ENCODE assay signal across 9 cellular contexts in genomic region chr6:145028144-145028818, GRCh38.
A peak's percentile ranks its signal among the peaks of the same experiment; 100 is the strongest.
DNase-seq lines count a peak whose midpoint lies in the region; ATAC-seq and TF ChIP-seq lines count a peak whose summit lies in the region.
"Had no signal": no experiment of that assay in that cellular context is flagged by ENCODE, and none has a peak within 500 bp of the region (broad histone marks: within the 10 kb centered on the region; RNA-seq: fewer than 3 reads in every experiment).

No MANE protein-coding gene starts in this region.

- no peak overlapping the region for H3K4me3 Mint-ChIP-seq in activated T-helper 17 cell treated with anti-CD3 and anti-CD28 coated beads, Interleukin-2, amount 50 U/mL, for 72 hours
- H3K4me3 Mint-ChIP-seq: stimulated activated naive CD8-positive, alpha-beta T cell treated with anti-CD3 and anti-CD28 coated beads, Interleukin-15, Interleukin-2, amounts not matched to agents 100 ng/mL and 50 ng/mL, for 24 hours had no signal

- H3K4me3 ChIP-seq in HEK293 (ENCODE audit: low read depth, low read length) (no peak overlapping the region), NB4 (ENCODE audit: low read depth, low read length) (no peak overlapping the region)

- H3K9me3 Mint-ChIP-seq in activated T-helper 17 cell treated with anti-CD3 and anti-CD28 coated beads, Interleukin-2, amount 50 U/mL, for 72 hours, result no peaks in the 10 kb centered on the region
- H3K9me3 Mint-ChIP-seq: stimulated activated naive CD8-positive, alpha-beta T cell treated with anti-CD3 and anti-CD28 coated beads, Interleukin-15, Interleukin-2, amounts not matched to agents 100 ng/mL and 50 ng/mL, for 24 hours had no signal

- no peak overlapping the region for H3K27ac ChIP-seq in HEK293 (ENCODE audit: extremely low read depth, low read depth, low read length)

- no peaks in the 10 kb centered on the region for H3K4me1 Mint-ChIP-seq in activated T-helper 17 cell treated with anti-CD3 and anti-CD28 coated beads, Interleukin-2, amount 50 U/mL, for 72 hours

- DNase-seq in Right ventricle myocardium inferior (ENCODE audit: missing footprints) (no peak), left cardiac atrium (no peak), NB4 (ENCODE audit: low read depth) (peak; percentile 55), inferior parietal cortex (ENCODE audit: extremely low spot score) (peak; percentile 61)
- no peak for DNase-seq in activated T-cell treated with anti-CD3 and anti-CD28 coated beads, Interleukin-2, amount 50 U/mL, for 48 hours

- peak; percentile 46 for ATAC-seq in Right ventricle myocardium inferior
- no peak for ATAC-seq in left cardiac atrium
- peak; percentile 63 for ATAC-seq in activated T-helper 17 cell treated with anti-CD3 and anti-CD28 coated beads, Interleukin-2, amount 50 U/mL, for 72 hours (replicated peaks)
- ATAC-seq in HG03095 (IDR thresholded peaks at IDR 0.05; ENCODE audit: unreplicated experiment), result no peak

- TF ChIP-seq CTCF in HEK293 (tag by site-specific recombination; IDR thresholded peaks at IDR 0.05) (peak; percentile 23; the same call in 1 of the 2 replicates), NB4 (IDR thresholded peaks at IDR 0.05; ENCODE audit: low read depth, low read length) (peak; percentile 45)

- no peaks in the 10 kb centered on the region for H3K36me3 ChIP-seq in HEK293 (ENCODE audit: control insufficient read depth in 2 of 2, insufficient read depth in 1 of 2, low read length in 2 of 2)

- POLR2A ChIA-PET in HEK293 (lab: Yijun Ruan, JAX), result no interaction called here

- H3K27me3 Mint-ChIP-seq in activated T-helper 17 cell treated with anti-CD3 and anti-CD28 coated beads, Interleukin-2, amount 50 U/mL, for 72 hours, result peaks cover 27% of the 10 kb centered on the region

- H3K36me3 Mint-ChIP-seq in activated T-helper 17 cell treated with anti-CD3 and anti-CD28 coated beads, Interleukin-2, amount 50 U/mL, for 72 hours (ENCODE audit: low read depth), result no peaks in the 10 kb centered on the region

- H3K9me3 ChIP-seq in HEK293 (ENCODE audit: control insufficient read depth, insufficient read depth, low read depth, low read length), result no peaks in the 10 kb centered on the region

- no peaks in the 10 kb centered on the region for H3K4me1 ChIP-seq in HEK293 (ENCODE audit: control insufficient read depth, insufficient read depth, low read length)

- TF ChIP-seq POLR2A in NB4 (IDR thresholded peaks at IDR 0.05; ENCODE audit: extremely low read depth, insufficient read length), result no peak

- CTCF ChIA-PET in HEK293 (lab: Yijun Ruan, JAX), result interaction anchor here (0.6 to 1.5 kb wide), 9 partner anchors 14 to 1523 kb away, joined by 3 to 20 read pairs (median 3); no protein-coding TSS in a partner anchor

- H3K27ac Mint-ChIP-seq in activated T-helper 17 cell treated with anti-CD3 and anti-CD28 coated beads, Interleukin-2, amount 50 U/mL, for 72 hours, result no peak overlapping the region
- H3K27ac Mint-ChIP-seq: stimulated activated naive CD8-positive, alpha-beta T cell treated with anti-CD3 and anti-CD28 coated beads, Interleukin-15, Interleukin-2, amounts not matched to agents 100 ng/mL and 50 ng/mL, for 24 hours had no signal

- intact Hi-C loops in Right ventricle myocardium inferior (cut with DNase I) (loop anchor here (10.0 kb wide), 1 partner anchor 443 kb away; no protein-coding TSS in a partner anchor), left cardiac atrium (cut with DNase I) (loop anchor here in 1 of 2 donors (10.0 kb wide), 1 partner anchor 443 kb away; no protein-coding TSS in a partner anchor)

TF ChIP-seq in HEK293, 187 proteins besides CTCF, POLR2A, EP300 and RAD21 (continues in another document):
- TF ChIP-seq ZFP69B (tag by site-specific recombination; IDR thresholded peaks at IDR 0.05), result no peak
- TF ChIP-seq ZNF280C (tag by site-specific recombination; IDR thresholded peaks at IDR 0.05), result no peak
- TF ChIP-seq RBAK (tag by site-specific recombination; IDR thresholded peaks at IDR 0.05), result no peak
- TF ChIP-seq PRDM10 (tag by site-specific recombination; IDR thresholded peaks at IDR 0.05), result peak; percentile 63
- no peak for TF ChIP-seq ZNF692 (tag by site-specific recombination; IDR thresholded peaks at IDR 0.05)
- peak; percentile 53; the same call in 1 of the 2 replicates for TF ChIP-seq ZNF335 (tag by site-specific recombination; conservative IDR thresholded peaks at IDR 0.05)
- no peak for TF ChIP-seq ZNF76 (tag by site-specific recombination; IDR thresholded peaks at IDR 0.05; ENCODE audit: borderline replicate concordance, low read depth)
- TF ChIP-seq ZBTB49 (tag by site-specific recombination; IDR thresholded peaks at IDR 0.05; ENCODE audit: low read depth), result no peak
- TF ChIP-seq ZNF514 (tag by site-specific recombination; IDR thresholded peaks at IDR 0.05), result no peak
- peak; percentile 32; the same call in 1 of the 2 replicates for TF ChIP-seq ZNF660 (tag by site-specific recombination; IDR thresholded peaks at IDR 0.05)
- TF ChIP-seq ZNF654 (tag by site-specific recombination; IDR thresholded peaks at IDR 0.05; ENCODE audit: low read depth), result peak; percentile 72
- TF ChIP-seq SP7 (tag by site-specific recombination; IDR thresholded peaks at IDR 0.05), result no peak
- TF ChIP-seq TRIM28 (IDR thresholded peaks at IDR 0.05; ENCODE audit: borderline replicate concordance, low read length), result no peak; the same call in 1 of the 2 replicates

Comparison
In these comparisons a context has a peak if more than half of its experiments do, and no peak if none do; other contexts are left out.
1. ATAC-seq: peak in Right ventricle myocardium inferior (single experiment) and activated T-helper 17 cell treated with anti-CD3 and anti-CD28 coated beads, Interleukin-2, amount 50 U/mL, for 72 hours (single experiment); none in left cardiac atrium (0 of 2) and HG03095 (single experiment).
2. DNase-seq: peak in NB4 (single experiment) and inferior parietal cortex (single experiment); none in Right ventricle myocardium inferior (single experiment), left cardiac atrium (single experiment) and activated T-cell treated with anti-CD3 and anti-CD28 coated beads, Interleukin-2, amount 50 U/mL, for 48 hours (0 of 2).